In the genomic region with DNA sequence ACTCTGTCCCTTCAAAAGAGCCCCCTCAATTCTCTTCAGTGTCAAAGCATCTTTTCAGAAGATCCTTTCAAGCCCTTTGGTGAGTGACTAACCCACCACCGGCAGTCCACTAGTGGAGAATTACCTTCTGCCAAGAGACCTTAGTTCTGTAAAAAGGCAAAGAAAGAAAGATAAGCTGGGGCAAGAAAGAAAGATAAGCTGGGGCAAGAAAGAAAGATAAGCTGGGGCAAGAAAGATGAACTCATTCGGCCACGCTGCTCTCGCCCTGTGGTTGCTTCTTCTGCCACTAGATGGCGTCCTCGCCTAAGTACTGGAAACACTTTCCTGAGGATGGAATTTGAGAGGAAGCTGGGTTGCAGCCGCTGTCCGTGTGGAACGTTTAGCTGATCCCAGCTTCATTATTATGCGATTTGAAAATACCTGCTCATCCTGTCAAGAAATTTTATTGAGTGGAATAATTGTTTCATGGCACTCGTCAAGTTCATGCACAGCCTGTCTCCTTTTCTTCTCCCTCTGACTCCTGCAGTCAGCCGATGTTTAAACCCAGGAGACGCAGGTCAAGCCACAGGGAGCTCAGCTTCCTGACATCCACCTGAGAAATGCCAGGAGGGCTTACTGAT, we compare ENCODE assay signal across 8 cellular contexts. TPM values are rescaled to one million over a fixed set of nuclear protein-coding genes. Genes with fewer than 3 reads are reported as not detected.
A peak's percentile ranks its signal among the peaks of the same experiment; 100 is the strongest.
DNase-seq lines count a peak whose midpoint lies in the region; FAIRE-seq and TF ChIP-seq lines count a peak whose summit lies in the region.

No MANE protein-coding gene starts in this region.

- peak; percentile 90 for TF ChIP-seq CTCF in mesothelial cell of epicardium (IDR thresholded peaks at IDR 0.05; ENCODE audit: unreplicated experiment)

- peaks cover 3% of the 10 kb centered on the region for H3K4me1 Mint-ChIP-seq in mesothelial cell of epicardium

- H3K9me3 Mint-ChIP-seq in mesothelial cell of epicardium, result no peaks in the 10 kb centered on the region

- H3K27ac Mint-ChIP-seq in mesothelial cell of epicardium, result no peak overlapping the region

- no peaks in the 10 kb centered on the region for H3K27me3 Mint-ChIP-seq in mesothelial cell of epicardium (ENCODE audit: low read depth)

- DNase-seq in NCI-H2196 (lab: John Stamatoyannopoulos, UW; ENCODE audit: unreplicated experiment) (peak; percentile 69), NCI-H2196 treated with DMSO at 0.1 percent for 48 hours (lab: John Stamatoyannopoulos, UW; ENCODE audit: unreplicated experiment) (no peak), HTR-8/SVneo (ENCODE audit: insufficient read length, low spot score) (peak; percentile 78), NOMO-1 (lab: John Stamatoyannopoulos, UW; ENCODE audit: unreplicated experiment in 2 of 2) (peak; percentile 52 to 76), mesothelial cell of epicardium (ENCODE audit: low spot score in 2 of 2, unreplicated experiment in 2 of 2) (peak; percentile 65 to 94)
- peak; percentile 73 to 77 for DNase-seq in activated CD8-positive, alpha-beta memory T cell treated with anti-CD3 and anti-CD28 coated beads for 4 hours (ENCODE audit: low read depth in 2 of 2)
- DNase-seq in stimulated activated CD8-positive, alpha-beta memory T cell treated with anti-CD3 and anti-CD28 coated beads, Interleukin-15, amount 100 ng/mL, for 48 hours (ENCODE audit: low read depth in 2 of 2), result peak; percentile 67 to 68

- H3K4me3 Mint-ChIP-seq in mesothelial cell of epicardium, result peak overlapping the region; percentile 62

- FAIRE-seq in HTR-8/SVneo (lab: Jason Lieb, UNC) (peak; percentile 98), endometrium (lab: Jason Lieb, UNC) (peak; percentile 83)

- H3K36me3 Mint-ChIP-seq in mesothelial cell of epicardium, result no peaks in the 10 kb centered on the region

RNA-seq across cellular contexts. Expression of a gene that starts 17.3 kb away (rescaled TPM):
- 41.4 to 45.1 TPM (median 42.2 TPM) in 3 replicates for total RNA-seq in mesothelial cell of epicardium
